ENCODE assay signal across 34 cellular contexts in the genomic region with DNA sequence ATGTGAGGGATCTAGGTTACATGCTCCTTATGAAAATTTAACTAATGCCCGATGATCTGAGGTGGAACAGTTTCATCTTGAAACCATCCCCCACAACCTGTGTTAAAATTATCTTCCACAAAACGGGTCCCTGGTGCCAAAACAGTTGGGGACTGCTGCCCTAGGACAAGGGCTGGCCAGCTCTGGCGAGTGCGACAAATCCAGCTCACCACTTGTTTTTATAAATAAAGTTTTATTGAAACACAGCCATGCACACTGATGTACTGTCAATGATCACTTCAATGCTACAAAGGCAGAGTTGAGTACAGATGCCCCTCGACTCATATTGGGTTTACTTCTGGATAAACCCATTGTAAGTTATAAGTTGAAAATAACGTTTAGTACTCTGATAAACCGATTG.
"Had no signal": no experiment of that assay in that cellular context is flagged by ENCODE, and none has a peak within 500 bp of the region (broad histone marks: within the 10 kb centered on the region; RNA-seq: fewer than 3 reads in every experiment).

No MANE protein-coding gene starts in this region.

- H3K9me3 ChIP-seq: adrenal gland had no signal

- H3K4me1 ChIP-seq: adrenal gland, body of pancreas, breast epithelium had no signal

- ATAC-seq: activated CD8-positive, alpha-beta T cell treated with anti-CD3 and anti-CD28 coated beads for 36 hours; activated naive CD4-positive, alpha-beta T cell treated with anti-CD3 and anti-CD28 coated beads, Interleukin-2, amount 50 U/mL, for 72 hours; activated T-cell treated with anti-CD3 and anti-CD28 coated beads, Interleukin-2, amount 50 U/mL, for 4 hours; activated T-cell treated with anti-CD3 and anti-CD28 coated beads, Interleukin-2, amount 50 U/mL, for 72 hours; activated T-helper 17 cell treated with anti-CD3 and anti-CD28 coated beads, Interleukin-2, amount 50 U/mL, for 72 hours; body of pancreas had no signal

- FAIRE-seq: astrocyte, colon, TTC549 had no signal

- H3K4me3 ChIP-seq: adrenal gland, body of pancreas, breast epithelium had no signal

- H3K27me3 ChIP-seq: adrenal gland, body of pancreas, brain microvascular endothelial cell, breast epithelium had no signal

- H3K36me3 ChIP-seq: adrenal gland, brain microvascular endothelial cell, breast epithelium had no signal

- DNase-seq: activated B cell treated with CpG ODN at 0.5 μM for 24 hours; activated CD4-positive, alpha-beta memory T cell treated with anti-CD3 and anti-CD28 coated beads for 36 hours; activated CD4-positive, alpha-beta T cell treated with anti-CD3 and anti-CD28 coated beads for 4 hours; activated CD4-positive, alpha-beta T cell treated with anti-CD3 and anti-CD28 coated beads, Interleukin-2, amount 10 ng/mL, durations not matched to agents 24 days and 14 days; activated CD4-positive, alpha-beta T cell treated with anti-CD3 and anti-CD28 coated beads, Interleukin-2, amount 50 U/mL, for 1 hour; activated CD4-positive, alpha-beta T cell treated with anti-CD3 and anti-CD28 coated beads, Interleukin-2, amount 50 U/mL, for 4 hours; activated CD4-positive, CD25-positive, alpha-beta regulatory T cell treated with anti-CD3 and anti-CD28 coated beads, Interleukin-2, amount 50 U/mL, for 72 hours; activated CD8-positive, alpha-beta memory T cell treated with anti-CD3 and anti-CD28 coated beads, Interleukin-2, amount 50 U/mL, for 4 hours; activated CD8-positive, alpha-beta T cell treated with anti-CD3 and anti-CD28 coated beads for 36 hours; activated effector memory CD4-positive, alpha-beta T cell treated with anti-CD3 and anti-CD28 coated beads, Interleukin-2, amount 50 U/mL, for 16 hours; activated gamma-delta T cell treated with Interleukin-2 at 50 U/mL for 16 hours; activated naive CD4-positive, alpha-beta T cell; activated naive CD4-positive, alpha-beta T cell treated with anti-CD3 and anti-CD28 coated beads for 36 hours; activated naive CD4-positive, alpha-beta T cell treated with anti-CD3 and anti-CD28 coated beads, Interleukin-2, amount 50 U/mL, for 16 hours; activated naive CD8-positive, alpha-beta T cell treated with anti-CD3 and anti-CD28 coated beads for 36 hours; activated T-cell treated with anti-CD3 and anti-CD28 coated beads for 4 hours; activated T-cell treated with anti-CD3 and anti-CD28 coated beads, Interleukin-2, amount 50 U/mL, for 1 hour; activated T-cell treated with anti-CD3 and anti-CD28 coated beads, Interleukin-2, amount 50 U/mL, for 4 hours; activated T-cell treated with anti-CD3 and anti-CD28 coated beads, Interleukin-2, amount 50 U/mL, for 72 hours; adrenal gland; amniotic stem cell; aorta; body of pancreas; brain microvascular endothelial cell; central memory CD4-positive, alpha-beta T cell; T-helper 2 cell; T-helper 9 cell had no signal

- H3K27ac ChIP-seq: adrenal gland, body of pancreas, brain microvascular endothelial cell, breast epithelium, VCaP had no signal
